8 cellular contexts compared by ENCODE assay signal in genomic region chr19:48965806-48966540, GRCh38. TPM values are rescaled to one million over a fixed set of nuclear protein-coding genes. Genes with fewer than 3 reads are reported as not detected.
DNase-seq lines count a peak whose midpoint lies in the region; ATAC-seq, FAIRE-seq and TF ChIP-seq lines count a peak whose summit lies in the region.

No MANE protein-coding gene starts in this region.

- no peaks in the 10 kb centered on the region for H3K9me3 Mint-ChIP-seq in activated T-helper 2 cell treated with anti-CD3 and anti-CD28 coated beads, Interferon-gamma antibody, Interleukin-2, Interleukin-4, amounts not matched to agents 10 μg/mL and 5 μg/mL and 100 μg/mL, durations not matched to agents 14 hours and 24 hours and 36 hours
- H3K9me3 Mint-ChIP-seq in natural killer cell, result no peaks in the 10 kb centered on the region

- peak overlapping the region; percentile 90 to 99 (median 96) for H3K9ac ChIP-seq in BLaER1 treated with 17β-estradiol and CSF1 and Interleukin-3, amounts not matched to agents 10 nM and 100 nM

- peaks cover 23 to 58% (median 45%) of the 10 kb centered on the region in 11 experiments; a peak in 21 of 22 replicates for H4K20me1 ChIP-seq in BLaER1 treated with 17β-estradiol and CSF1 and Interleukin-3, amounts not matched to agents 10 nM and 100 nM

- H3K27ac ChIP-seq in BLaER1 treated with 17β-estradiol and CSF1 and Interleukin-3, amounts not matched to agents 10 nM and 100 nM, result peak overlapping the region; percentile 72 to 97 (median 94)

- H3K27me3 ChIP-seq in BLaER1 treated with 17β-estradiol and CSF1 and Interleukin-3, amounts not matched to agents 10 nM and 100 nM, result no peaks in the 10 kb centered on the region

- TF ChIP-seq CTCF in fibroblast of mammary gland (conservative IDR thresholded peaks at IDR 0.05; ENCODE audit: control insufficient read depth, insufficient read depth, low read depth, low read length), result no peak
- TF ChIP-seq CTCF in natural killer cell (IDR thresholded peaks at IDR 0.05), result no peak

- no peaks in the 10 kb centered on the region for H3K9me3 ChIP-seq in BLaER1 treated with 17β-estradiol and CSF1 and Interleukin-3, amounts not matched to agents 10 nM and 100 nM (replicated peaks in 1 of 11)

- H3K4me2 ChIP-seq in BLaER1 treated with 17β-estradiol and CSF1 and Interleukin-3, amounts not matched to agents 10 nM and 100 nM, result peak overlapping the region; percentile 86 to 98 (median 94)

- DNase-seq in Kasumi-1 (lab: John Stamatoyannopoulos, UW) (peak; percentile 59 to 65), RCC 7860 (ENCODE audit: low spot score) (peak; percentile 50), fibroblast of mammary gland (ENCODE audit: low read depth) (peak; percentile 80), natural killer cell (peak; percentile 84)
- DNase-seq in activated T-helper 2 cell treated with anti-CD3 and anti-CD28 coated beads, Interferon-gamma antibody, Interleukin-2, Interleukin-4, amounts not matched to agents 10 μg/mL and 5 μg/mL and 100 μg/mL, durations not matched to agents 14 hours and 24 hours and 36 hours (ENCODE audit: low spot score), result peak; percentile 86
- DNase-seq in stimulated activated naive CD4-positive, alpha-beta T cell treated with Interleukin-2 at 50 U/mL for 16 hours (lab: John Stamatoyannopoulos, UW), result peak; percentile 90

- peaks cover 41 to 58% (median 51%) of the 10 kb centered on the region in 11 experiments for H3K36me3 ChIP-seq in BLaER1 treated with 17β-estradiol and CSF1 and Interleukin-3, amounts not matched to agents 10 nM and 100 nM

- ATAC-seq in GM19452 (IDR thresholded peaks at IDR 0.05; ENCODE audit: unreplicated experiment) (peak; percentile 35), natural killer cell (peak; percentile 69 to 80 (median 75))

- H3K4me3 ChIP-seq in BLaER1 treated with 17β-estradiol and CSF1 and Interleukin-3, amounts not matched to agents 10 nM and 100 nM, result peak overlapping the region; percentile 75 to 97 (median 88)
- peak overlapping the region; percentile 92 for H3K4me3 ChIP-seq in fibroblast of mammary gland (ENCODE audit: control insufficient read depth, low read depth, low read length)

- H3K27ac Mint-ChIP-seq in activated T-helper 2 cell treated with anti-CD3 and anti-CD28 coated beads, Interferon-gamma antibody, Interleukin-2, Interleukin-4, amounts not matched to agents 10 μg/mL and 5 μg/mL and 100 μg/mL, durations not matched to agents 14 hours and 24 hours and 36 hours, result peak overlapping the region; percentile 99
- H3K27ac Mint-ChIP-seq in natural killer cell, result peak overlapping the region; percentile 98 to 99

- intact Hi-C loops in activated T-helper 2 cell treated with anti-CD3 and anti-CD28 coated beads, Interferon-gamma antibody, Interleukin-2, Interleukin-4, amounts not matched to agents 10 μg/mL and 5 μg/mL and 100 μg/mL, durations not matched to agents 14 hours and 24 hours and 36 hours (cut with micrococcal nuclease), result loop anchor here (1.0 to 2.0 kb wide), 5 partner anchors 12 to 171 kb away; partner anchors contain the start of genes BAX, GYS1, NUCB1 and RUVBL2
- intact Hi-C loops in natural killer cell (cut with micrococcal nuclease), result loop anchor here (1.0 to 10.0 kb wide), 3 partner anchors 12 to 321 kb away; partner anchors contain the start of genes BAX, CA11 and NUCB1

- H3K4me1 ChIP-seq in BLaER1 treated with 17β-estradiol and CSF1 and Interleukin-3, amounts not matched to agents 10 nM and 100 nM, result peaks cover 69 to 86% (median 78%) of the 10 kb centered on the region in 10 experiments

- peak overlapping the region; percentile 96 for H3K4me3 Mint-ChIP-seq in activated T-helper 2 cell treated with anti-CD3 and anti-CD28 coated beads, Interferon-gamma antibody, Interleukin-2, Interleukin-4, amounts not matched to agents 10 μg/mL and 5 μg/mL and 100 μg/mL, durations not matched to agents 14 hours and 24 hours and 36 hours (ENCODE audit: low read depth)
- H3K4me3 Mint-ChIP-seq in natural killer cell, result peak overlapping the region; percentile 100

- no peak for FAIRE-seq in RCC 7860 (lab: Jason Lieb, UNC)

- peaks cover 43% of the 10 kb centered on the region for H3K4me1 Mint-ChIP-seq in activated T-helper 2 cell treated with anti-CD3 and anti-CD28 coated beads, Interferon-gamma antibody, Interleukin-2, Interleukin-4, amounts not matched to agents 10 μg/mL and 5 μg/mL and 100 μg/mL, durations not matched to agents 14 hours and 24 hours and 36 hours (ENCODE audit: low read depth)
- peaks cover 51 to 61% of the 10 kb centered on the region in 2 donors for H3K4me1 Mint-ChIP-seq in natural killer cell

- peaks cover 51% of the 10 kb centered on the region for H3K36me3 Mint-ChIP-seq in activated T-helper 2 cell treated with anti-CD3 and anti-CD28 coated beads, Interferon-gamma antibody, Interleukin-2, Interleukin-4, amounts not matched to agents 10 μg/mL and 5 μg/mL and 100 μg/mL, durations not matched to agents 14 hours and 24 hours and 36 hours (ENCODE audit: low read depth)
- no peaks in the 10 kb centered on the region for H3K36me3 Mint-ChIP-seq in natural killer cell

- no peaks in the 10 kb centered on the region for H3K27me3 Mint-ChIP-seq in activated T-helper 2 cell treated with anti-CD3 and anti-CD28 coated beads, Interferon-gamma antibody, Interleukin-2, Interleukin-4, amounts not matched to agents 10 μg/mL and 5 μg/mL and 100 μg/mL, durations not matched to agents 14 hours and 24 hours and 36 hours (ENCODE audit: low read depth)
- H3K27me3 Mint-ChIP-seq in natural killer cell (ENCODE audit: low read depth in 2 of 2), result no peaks in the 10 kb centered on the region

RNA-seq across cellular contexts. Expression of gene FTL, which starts 0.9 kb away (rescaled TPM):
- total RNA-seq in activated T-helper 2 cell treated with anti-CD3 and anti-CD28 coated beads, Interferon-gamma antibody, Interleukin-2, Interleukin-4, amounts not matched to agents 10 μg/mL and 5 μg/mL and 100 μg/mL, durations not matched to agents 14 hours and 24 hours and 36 hours, result 646 and 658 TPM in 2 replicates
- total RNA-seq in natural killer cell, result 1,000 to 10,000 TPM in 2 of 3 donors, 100 to 1,000 TPM in 1; 554 to 1,168 (median 1,024) TPM

RNA-seq across cellular contexts. Expression of gene BAX, which starts 11.3 kb away (rescaled TPM):
- total RNA-seq in activated T-helper 2 cell treated with anti-CD3 and anti-CD28 coated beads, Interferon-gamma antibody, Interleukin-2, Interleukin-4, amounts not matched to agents 10 μg/mL and 5 μg/mL and 100 μg/mL, durations not matched to agents 14 hours and 24 hours and 36 hours, result 232 and 242 TPM in 2 replicates
- 100 to 1,000 TPM; 117 to 133 (median 120) TPM for total RNA-seq in natural killer cell

RNA-seq across cellular contexts. Expression of gene GYS1, which starts 27.1 kb away (rescaled TPM):
- 68.5 and 70.3 TPM in 2 replicates for total RNA-seq in activated T-helper 2 cell treated with anti-CD3 and anti-CD28 coated beads, Interferon-gamma antibody, Interleukin-2, Interleukin-4, amounts not matched to agents 10 μg/mL and 5 μg/mL and 100 μg/mL, durations not matched to agents 14 hours and 24 hours and 36 hours
- total RNA-seq in natural killer cell, result 10 to 100 TPM; 31.6 to 34.5 (median 34.4) TPM

RNA-seq across cellular contexts. Expression of gene RUVBL2, which starts 27.7 kb away (rescaled TPM):
- 160 and 170 TPM in 2 replicates for total RNA-seq in activated T-helper 2 cell treated with anti-CD3 and anti-CD28 coated beads, Interferon-gamma antibody, Interleukin-2, Interleukin-4, amounts not matched to agents 10 μg/mL and 5 μg/mL and 100 μg/mL, durations not matched to agents 14 hours and 24 hours and 36 hours
- total RNA-seq in natural killer cell, result 10 to 100 TPM; 23.6 to 28.3 (median 26.5) TPM

RNA-seq across cellular contexts. Expression of gene DHDH, which starts 32.5 kb away (rescaled TPM):
- total RNA-seq in activated T-helper 2 cell treated with anti-CD3 and anti-CD28 coated beads, Interferon-gamma antibody, Interleukin-2, Interleukin-4, amounts not matched to agents 10 μg/mL and 5 μg/mL and 100 μg/mL, durations not matched to agents 14 hours and 24 hours and 36 hours, result 0.67 TPM in 1 of 2 replicates, not detected in the other
- not detected for total RNA-seq in natural killer cell

Comparison
In these comparisons a context has a peak if more than half of its experiments do, and no peak if none do; other contexts are left out.
1. Peak in every context shown above with its lines: DNase-seq, ATAC-seq, H3K4me3 ChIP-seq and H3K27ac ChIP-seq.